25 cellular contexts compared by ENCODE assay signal in genomic region chr4:119197772-119198212, GRCh38.
"Had no signal": no experiment of that assay in that cellular context is flagged by ENCODE, and none has a peak within 500 bp of the region (broad histone marks: within the 10 kb centered on the region; RNA-seq: fewer than 3 reads in every experiment).

No MANE protein-coding gene starts in this region.

- ATAC-seq: T-cell had no signal

- H3K4me2 ChIP-seq: KMS-11, SK-N-SH had no signal

- H3K9ac ChIP-seq: KMS-11, SK-N-SH had no signal

- H3K27ac ChIP-seq: HL-60, KMS-11 had no signal

- H3K9me3 ChIP-seq: SK-N-SH had no signal

- FAIRE-seq: RCC 7860 had no signal

- DNase-seq: IMR-90, Kasumi-1, MM.1S, NCI-H1105, NCI-H1417, NCI-H1436 treated with DMSO at 0.1 percent for 48 hours, NCI-H187, NCI-H2029, NCI-H2081 treated with DMSO at 0.1 percent for 48 hours, NCI-H2171, NCI-H226, NCI-H446, NCI-H510A, NCI-H524 treated with DMSO at 0.1 percent for 48 hours, NCI-H69, NCI-H774, Right ventricle myocardium superior, RPMI8226, SIG-M5, SK-N-SH, SW 1271, T-cell had no signal
